ENCODE assay signal across 12 cellular contexts in the genomic region with DNA sequence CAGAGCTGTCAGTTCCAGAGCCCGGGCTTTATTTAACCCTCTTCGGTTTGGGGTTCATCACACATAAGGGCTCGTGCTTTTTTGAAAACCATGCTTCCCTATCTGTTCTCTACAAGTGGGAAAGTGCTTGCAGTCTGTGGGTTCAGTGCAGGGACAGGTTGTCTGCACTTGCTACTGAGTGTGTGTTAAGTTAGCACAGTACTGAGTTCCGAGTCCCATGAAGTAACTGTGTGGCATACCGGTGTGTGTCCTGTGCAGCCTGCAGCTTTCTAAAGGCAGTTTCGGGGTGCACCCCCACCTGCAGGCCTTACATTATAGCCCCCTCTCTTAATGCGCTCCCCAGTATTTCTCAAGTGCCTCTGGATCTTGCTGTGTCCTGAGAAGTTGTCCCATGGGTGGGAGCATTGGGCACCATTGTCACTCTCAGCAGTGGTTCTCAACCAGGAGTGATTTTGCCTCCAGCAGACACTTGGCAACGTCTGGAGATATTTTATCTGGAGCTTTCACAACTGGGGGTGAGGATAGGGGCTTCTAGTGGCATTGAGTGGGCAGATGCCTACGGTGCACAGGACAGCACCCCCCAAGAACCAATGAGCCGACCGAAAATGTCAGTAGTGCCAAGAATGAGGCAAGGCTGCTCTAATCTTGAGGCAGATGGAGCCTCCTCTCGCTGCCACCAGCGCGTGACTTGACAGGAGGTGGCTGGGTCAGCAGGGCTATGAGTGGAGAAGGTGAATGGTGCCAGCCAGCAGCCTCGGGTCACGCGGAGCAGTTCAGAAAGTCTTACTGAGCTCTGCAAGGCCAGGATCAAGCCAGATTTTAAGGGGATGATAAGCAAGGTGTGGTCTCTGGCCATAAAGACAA.
DNase-seq lines count a peak whose midpoint lies in the region; TF ChIP-seq lines count a peak whose summit lies in the region.
"Had no signal": no experiment of that assay in that cellular context is flagged by ENCODE, and none has a peak within 500 bp of the region (broad histone marks: within the 10 kb centered on the region; RNA-seq: fewer than 3 reads in every experiment).

No MANE protein-coding gene starts in this region.

- no peak for TF ChIP-seq CTCF in Loucy (conservative IDR thresholded peaks at IDR 0.05; ENCODE audit: low read length)
- no peak for TF ChIP-seq CTCF in adrenal gland (IDR thresholded peaks at IDR 0.05)
- no peak for TF ChIP-seq CTCF in stomach (IDR thresholded peaks at IDR 0.05)

- H3K9me3 ChIP-seq in Loucy (ENCODE audit: insufficient read depth, low read depth, low read length) = no peaks in the 10 kb centered on the region
- H3K9me3 ChIP-seq in adrenal gland (replicated peaks in 1 of 3) = no peaks in the 10 kb centered on the region
- H3K9me3 ChIP-seq in stomach = no peaks in the 10 kb centered on the region

- H3K4me2 ChIP-seq in Loucy (ENCODE audit: low read depth, low read length, poor library complexity, severe bottlenecking) = peak overlapping the region; percentile 59

- H3F3A ChIP-seq in Loucy (ENCODE audit: low read depth) = no peaks in the 10 kb centered on the region

- H3K36me3 ChIP-seq in Loucy (ENCODE audit: insufficient read depth, low read length) (no peaks in the 10 kb centered on the region), adrenal gland (replicated peaks in 1 of 2) (no peaks in the 10 kb centered on the region), stomach (peaks cover 2 to 29% (median 9%) of the 10 kb centered on the region in 4 donors)

- WGBS in adrenal gland, 4 donors = 93 to 96% (median 95%) methylated on average over 16 to 17 of the region's 17 CpGs
- 87 to 96% (median 94%) methylated on average over 7 to 17 of the region's 17 CpGs for WGBS in stomach, 5 donors

- H3K4me1 ChIP-seq in Loucy (ENCODE audit: insufficient read depth, low read length, poor library complexity, severe bottlenecking) (peaks cover 24% of the 10 kb centered on the region), adrenal gland (replicated peaks in 1 of 2) (peaks cover 0 to 6% of the 10 kb centered on the region in 2 donors), stomach (peaks cover 0 to 29% (median 20%) of the 10 kb centered on the region in 4 donors)

- TF ChIP-seq POLR2A in adrenal gland (IDR thresholded peaks at IDR 0.05) (no peak), stomach (IDR thresholded peaks at IDR 0.05) (no peak)

- intact Hi-C loops in adrenal gland (cut with DNase I) = no loop called here
- intact Hi-C loops in stomach (cut with DNase I; ENCODE audit: low total_unique reads) = no loop called here

- no peaks in the 10 kb centered on the region for H3K79me2 ChIP-seq in Loucy (ENCODE audit: insufficient read depth, low read length)

- H3K4me3 ChIP-seq in Loucy (ENCODE audit: low read length, poor library complexity, severe bottlenecking) (no peak overlapping the region), adrenal gland (no peak overlapping the region), stomach (no peak overlapping the region)
- H3K4me3 ChIP-seq: lung had no signal

- no peaks in the 10 kb centered on the region for H3K9me2 ChIP-seq in Loucy (replicated peaks; ENCODE audit: low read depth, low read length)

- H3K27me3 ChIP-seq in Loucy (ENCODE audit: insufficient read depth, low read length, poor library complexity, severe bottlenecking) (no peaks in the 10 kb centered on the region), adrenal gland (no peaks in the 10 kb centered on the region), stomach (no peaks in the 10 kb centered on the region)

- no peaks in the 10 kb centered on the region for H4K20me1 ChIP-seq in Loucy (ENCODE audit: insufficient read depth, low read length, poor library complexity, severe bottlenecking)

- peak overlapping the region; percentile 25 for H3K9ac ChIP-seq in Loucy (ENCODE audit: low read depth, low read length, poor library complexity, severe bottlenecking)

- no peak overlapping the region for H2AFZ ChIP-seq in Loucy (ENCODE audit: low read length)

- peak overlapping the region in 1 of 5 donors; percentile 45 for H3K27ac ChIP-seq in adrenal gland
- peak overlapping the region in 1 of 5 donors; percentile 36 for H3K27ac ChIP-seq in stomach

- DNase-seq in adrenal gland = peak in 4 of 7 donors; percentile 6 to 40 (median 12)
- DNase-seq in islet precursor cell = peak; percentile 35
- peak; percentile 13 for DNase-seq in stomach
- no peak for DNase-seq in stimulated activated CD4-positive, alpha-beta T cell treated with anti-CD3 and anti-CD28 coated beads, Interleukin-4, amount 100 ng/mL, for 1 hour
- no peak for DNase-seq in NCI-H1694 (lab: John Stamatoyannopoulos, UW)
- DNase-seq in foreskin melanocyte = no peak
- DNase-seq: activated CD8-positive, alpha-beta T cell treated with anti-CD3 and anti-CD28 coated beads for 36 hours; amygdala; CD4-positive, alpha-beta memory T cell; T-helper 1 cell had no signal

- TF ChIP-seq EP300 in stomach (IDR thresholded peaks at IDR 0.05) = no peak

Comparison
In these comparisons a context has a peak if more than half of its experiments do, and no peak if none do; other contexts are left out.
1. DNase-seq: peak in adrenal gland (4 of 7), islet precursor cell (single experiment) and stomach (single experiment); none in stimulated activated CD4-positive, alpha-beta T cell treated with anti-CD3 and anti-CD28 coated beads, Interleukin-4, amount 100 ng/mL, for 1 hour (single experiment), NCI-H1694 (single experiment) and foreskin melanocyte (single experiment).